17 cellular contexts compared by ENCODE assay signal in the genomic region with DNA sequence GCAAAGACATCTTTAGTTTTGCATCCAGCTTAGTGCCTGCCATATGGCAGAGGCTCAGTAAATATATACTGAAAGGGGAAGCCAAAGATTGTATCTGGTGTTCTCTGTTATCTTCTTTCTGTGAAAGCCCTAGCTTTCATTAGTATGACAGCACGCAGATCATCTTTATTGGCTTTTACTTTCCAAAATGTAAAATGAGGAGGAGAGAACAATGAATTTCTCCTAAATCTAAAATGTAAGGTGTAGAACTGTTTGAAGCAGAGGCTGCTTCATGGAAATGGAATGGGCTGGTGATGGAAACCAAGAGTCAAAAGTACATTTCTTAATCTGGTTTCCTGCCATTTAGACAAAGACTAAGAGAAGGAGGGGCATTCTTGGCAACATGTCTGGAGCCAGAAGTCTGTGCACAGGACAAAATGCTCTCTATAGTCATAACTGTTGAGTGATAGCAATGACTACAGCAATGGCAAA.
"Had no signal": no experiment of that assay in that cellular context is flagged by ENCODE, and none has a peak within 500 bp of the region (broad histone marks: within the 10 kb centered on the region; RNA-seq: fewer than 3 reads in every experiment).

No MANE protein-coding gene starts in this region.

- DNase-seq: activated CD4-positive, alpha-beta T cell treated with anti-CD3 and anti-CD28 coated beads, Interleukin-2, amount 10 ng/mL, durations not matched to agents 24 days and 14 days; activated CD8-positive, alpha-beta T cell treated with anti-CD3 and anti-CD28 coated beads for 36 hours; activated naive CD4-positive, alpha-beta T cell treated with anti-CD3 and anti-CD28 coated beads, Interleukin-2, amount 10 ng/mL, durations not matched to agents 7 days and 5 days; activated naive CD8-positive, alpha-beta T cell treated with anti-CD3 and anti-CD28 coated beads, Interleukin-2, amount 50 U/mL, for 24 hours; activated T-cell treated with anti-CD3 and anti-CD28 coated beads, Interleukin-2, amount 50 U/mL, for 24 hours; dermis blood vessel endothelial cell; effector memory CD4-positive, alpha-beta T cell; foreskin keratinocyte; hypothalamus; left lung; nephron progenitor cell; stimulated activated naive CD8-positive, alpha-beta T cell treated with anti-CD3 and anti-CD28 coated beads, Interleukin-15, amount 100 ng/mL, for 72 hours; T-cell; trophoblast cell had no signal

- ATAC-seq: activated CD8-positive, alpha-beta T cell treated with anti-CD3 and anti-CD28 coated beads for 36 hours; activated naive CD8-positive, alpha-beta T cell treated with anti-CD3 and anti-CD28 coated beads, Interleukin-2, amount 50 U/mL, for 24 hours; foreskin keratinocyte; left lung; stimulated activated naive CD8-positive, alpha-beta T cell treated with anti-CD3 and anti-CD28 coated beads, Interleukin-15, amount 100 ng/mL, for 72 hours; T-cell had no signal

- H3K9me3 ChIP-seq: ascending aorta, left lung, suprapubic skin had no signal

- H3K27ac ChIP-seq: ascending aorta, foreskin keratinocyte, left lung, skin epidermis, suprapubic skin had no signal

- H3K4me3 ChIP-seq: ascending aorta, left lung, skin epidermis, suprapubic skin had no signal

- H3K27me3 ChIP-seq: ascending aorta, foreskin keratinocyte, left lung, suprapubic skin had no signal

- H3K36me3 ChIP-seq: ascending aorta, left lung, suprapubic skin had no signal

- H3K4me1 ChIP-seq: ascending aorta, foreskin keratinocyte, left lung, suprapubic skin had no signal
